Comparison of ENCODE assay signal across 31 cellular contexts in the genomic region with DNA sequence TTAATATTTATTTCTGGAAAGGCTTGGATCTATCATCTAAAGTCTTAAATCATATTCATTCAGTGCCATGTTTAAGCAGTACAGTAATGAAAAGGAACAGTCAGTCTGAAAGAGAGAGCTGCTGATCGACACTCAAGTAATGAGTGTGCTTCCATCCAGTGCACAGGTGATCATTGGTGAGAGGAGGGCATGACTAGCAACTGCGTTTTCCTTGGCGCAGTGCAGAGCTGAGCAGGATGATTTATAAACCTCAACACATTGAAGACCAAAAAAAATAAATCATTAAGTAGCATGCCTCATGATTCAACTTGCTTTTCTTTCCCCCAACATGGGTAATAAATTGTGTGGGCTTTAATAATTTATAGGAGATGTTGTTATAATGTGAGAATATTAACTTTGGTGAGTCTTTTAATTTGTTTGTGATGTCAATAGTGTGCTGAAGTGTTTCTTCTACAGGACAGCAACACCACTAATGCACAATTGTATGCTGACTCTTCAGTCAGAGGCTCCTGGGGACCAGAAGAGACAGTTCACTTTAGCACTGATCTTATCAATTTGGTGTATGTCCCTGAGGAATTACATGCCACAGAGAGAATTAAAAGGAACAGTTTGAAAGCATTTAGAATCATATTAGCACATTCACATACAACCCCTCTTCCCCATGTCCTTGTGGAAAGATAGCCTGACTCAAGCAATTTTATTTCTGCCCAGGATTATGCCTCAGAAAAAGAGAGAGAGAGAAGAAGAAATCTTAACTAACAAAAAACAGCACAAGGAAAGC.
DNase-seq lines count a peak whose midpoint lies in the region; ATAC-seq, FAIRE-seq and TF ChIP-seq lines count a peak whose summit lies in the region.
"Had no signal": no experiment of that assay in that cellular context is flagged by ENCODE, and none has a peak within 500 bp of the region (broad histone marks: within the 10 kb centered on the region; RNA-seq: fewer than 3 reads in every experiment).

No MANE protein-coding gene starts in this region.

- CTCF ChIA-PET in GM12878 (lab: Yijun Ruan, JAX), result interaction anchor here (1.0 to 2.0 kb wide), 5 partner anchors 12 to 160 kb away, joined by 3 to 13 read pairs (median 3); no protein-coding TSS in a partner anchor

- SMC1A ChIA-PET in GM12878 (lab: Charles Lee; ENCODE audit: uncharacterized antibody, unreplicated experiment), result interaction anchor here (0.7 to 11.6 kb wide), 11 partner anchors 9 to 158 kb away, joined by 3 to 161 read pairs (median 5); no protein-coding TSS in a partner anchor

- H3K4me3 ChIP-seq in GM12878 (no peak overlapping the region), small intestine (ENCODE audit: low read depth in 1 of 2, low read length in 2 of 2) (no peak overlapping the region)
- H3K4me3 ChIP-seq: upper lobe of left lung had no signal

- no peak for TF ChIP-seq POLR2A in GM12878 (IDR thresholded peaks at IDR 0.05; ENCODE audit: low read depth, low read length)

- TF ChIP-seq EP300 in GM12878 (IDR thresholded peaks at IDR 0.05; ENCODE audit: borderline replicate concordance in 1 of 2, control insufficient read depth in 1 of 2, low read depth in 2 of 2, low read length in 2 of 2), result peak; percentile 42 to 72; a peak in 2 of 4 replicates

- H3K27me3 ChIP-seq in GM12878 (replicated peaks in 1 of 2; ENCODE audit: control insufficient read depth in 2 of 2, insufficient read depth in 2 of 2, low read length in 1 of 2) (no peaks in the 10 kb centered on the region), small intestine (ENCODE audit: control insufficient read depth in 2 of 2, insufficient read depth in 2 of 2, low read length in 2 of 2) (no peaks in the 10 kb centered on the region)
- H3K27me3 ChIP-seq: upper lobe of left lung had no signal

- no peak overlapping the region for H3K9ac ChIP-seq in GM12878 (ENCODE audit: control insufficient read depth, insufficient read depth, low read length)

- H3K36me3 ChIP-seq in GM12878 (ENCODE audit: control insufficient read depth in 2 of 2, insufficient read depth in 2 of 2, low read length in 1 of 2) (no peaks in the 10 kb centered on the region), small intestine (ENCODE audit: control insufficient read depth in 2 of 2, insufficient read depth in 2 of 2, low read length in 2 of 2) (no peaks in the 10 kb centered on the region)
- H3K36me3 ChIP-seq: upper lobe of left lung had no signal

- no peak overlapping the region for H3K4me2 ChIP-seq in GM12878 (ENCODE audit: control insufficient read depth, insufficient read depth)

- H3K4me1 ChIP-seq in GM12878 (ENCODE audit: control insufficient read depth, insufficient read depth, low read length) (peaks cover 9% of the 10 kb centered on the region), small intestine (ENCODE audit: control insufficient read depth in 2 of 2, insufficient read depth in 1 of 2, low read depth in 1 of 2, low read length in 1 of 2) (no peaks in the 10 kb centered on the region)
- H3K4me1 ChIP-seq: upper lobe of left lung had no signal

- H2AFZ ChIP-seq in GM12878 (ENCODE audit: control insufficient read depth, low read depth, low read length), result no peak overlapping the region

- H3K79me2 ChIP-seq in GM12878 (ENCODE audit: control insufficient read depth, insufficient read depth, low read length), result no peaks in the 10 kb centered on the region

- DNase-seq in NCI-H1417 (lab: John Stamatoyannopoulos, UW) (peak in 2 of 3 experiments; percentile 2 to 30), NCI-H1417 treated with DMSO at 0.1 percent for 48 hours (lab: John Stamatoyannopoulos, UW) (no peak), GM12878 (ENCODE audit: low read depth, low spot score) (no peak), retina (peak; percentile 17), NCI-H187 treated with DMSO at 0.1 percent for 48 hours (lab: John Stamatoyannopoulos, UW) (no peak), small intestine (no peak), D341Med (ENCODE audit: low spot score) (no peak)
- DNase-seq: activated CD4-positive, alpha-beta memory T cell treated with anti-CD3 and anti-CD28 coated beads, Interleukin-2, amount 10 ng/mL, durations not matched to agents 7 days and 5 days; activated CD8-positive, alpha-beta memory T cell treated with anti-CD3 and anti-CD28 coated beads, Interleukin-2, amount 50 U/mL, for 4 hours; activated naive CD4-positive, alpha-beta T cell treated with anti-CD3 and anti-CD28 coated beads for 36 hours; C1 segment of cervical spinal cord; caudate nucleus; DMS53; erythroblast; HFFc6; midbrain; naive thymus-derived CD8-positive, alpha-beta T cell; NCI-H1048; NCI-H2029 treated with DMSO at 0.1 percent for 48 hours; NCI-H226; NCI-H526 treated with DMSO at 0.1 percent for 48 hours; Right ventricle myocardium superior; stimulated activated CD4-positive, alpha-beta T cell treated with anti-CD3 and anti-CD28 coated beads, Interleukin-15, amount 100 ng/mL, for 24 hours; stimulated activated CD4-positive, alpha-beta T cell treated with anti-CD3 and anti-CD28 coated beads, Interleukin-4, amount 100 ng/mL, for 4 hours; SW 1271; upper lobe of left lung had no signal

- RAD21 ChIA-PET in GM12878 (lab: Charles Lee; ENCODE audit: unreplicated experiment), result interaction anchor here (0.7 to 2.1 kb wide), 9 partner anchors 8 to 160 kb away, joined by 3 to 9 read pairs (median 4); no protein-coding TSS in a partner anchor

- in situ Hi-C loops in GM12878 (cut with MboI), result no loop called here

- H3K9me3 ChIP-seq in GM12878 (replicated peaks; ENCODE audit: control insufficient read depth, insufficient read depth, low read length) (no peaks in the 10 kb centered on the region), small intestine (ENCODE audit: control insufficient read depth, low read depth) (no peaks in the 10 kb centered on the region)
- H3K9me3 ChIP-seq: upper lobe of left lung had no signal

- TF ChIP-seq CTCF in GM12878 (IDR thresholded peaks at IDR 0.05 in 2 of 3, conservative IDR thresholded peaks at IDR 0.05 in 1 of 3; ENCODE audit: control insufficient read depth in 2 of 3, extremely low read depth in 1 of 3, insufficient read depth in 1 of 3, low read depth in 3 of 3, low read length in 3 of 3), result no peak

- no peaks in the 10 kb centered on the region for H4K20me1 ChIP-seq in GM12878 (ENCODE audit: control insufficient read depth, insufficient read depth)

- ATAC-seq in HG02678 (IDR thresholded peaks at IDR 0.05; ENCODE audit: unreplicated experiment) (peak; percentile 50), GM12878 (peak; percentile 71)
- ATAC-seq: naive thymus-derived CD8-positive, alpha-beta T cell; Panc1 had no signal

- intact Hi-C loops in GM12878 (cut with micrococcal nuclease; ENCODE audit: unreplicated experiment), result loop anchor here (5.0 kb wide), 2 partner anchors 81 to 141 kb away; no protein-coding TSS in a partner anchor

- FAIRE-seq in GM12878 (lab: Jason Lieb, UNC) (no peak), small intestine (lab: Jason Lieb, UNC) (no peak)
- FAIRE-seq: H1, islet of Langerhans had no signal

- POLR2A ChIA-PET in GM12878 (lab: Charles Lee), result no interaction called here

- TF ChIP-seq RAD21 in GM12878 (IDR thresholded peaks at IDR 0.05; ENCODE audit: insufficient read depth, low read depth, low read length), result no peak

- no peak overlapping the region; the same call in 1 of the 2 replicates for H3K27ac ChIP-seq in GM12878 (ENCODE audit: control insufficient read depth, insufficient read depth)
- no peak overlapping the region for H3K27ac ChIP-seq in small intestine (ENCODE audit: low read depth in 1 of 2, low read length in 1 of 2)
- H3K27ac ChIP-seq: 22Rv1, upper lobe of left lung had no signal

- no TSS peak for BruUV-seq in GM12878 (replicated peaks; lab: Mats Ljungman, UMichigan)

- WGBS in GM12878 (ENCODE audit: insufficient coverage, insufficient replicate concordance, low lambda C conversion rate, missing lambda C conversion rate), result 67% methylated on average over 3 of the region's 3 CpGs
- WGBS in small intestine, 3 donors, result 86 to 89% (median 88%) methylated on average over 3 of the region's 3 CpGs

TF ChIP-seq in GM12878, 131 proteins besides CTCF, POLR2A, EP300 and RAD21 (continues in another document):
- TF ChIP-seq MYC (IDR thresholded peaks at IDR 0.05; ENCODE audit: insufficient read depth, insufficient read length, insufficient replicate concordance, low read length, severe bottlenecking), result no peak
- TF ChIP-seq PKNOX1 (IDR thresholded peaks at IDR 0.05), result peak; percentile 68
- no peak for TF ChIP-seq SUPT20H (IDR thresholded peaks at IDR 0.05; ENCODE audit: borderline replicate concordance, control insufficient read depth, low read depth, low read length)
- TF ChIP-seq DPF2 (IDR thresholded peaks at IDR 0.05), result peak; percentile 77; the same call in 1 of the 2 replicates
- TF ChIP-seq, protein P1, sequence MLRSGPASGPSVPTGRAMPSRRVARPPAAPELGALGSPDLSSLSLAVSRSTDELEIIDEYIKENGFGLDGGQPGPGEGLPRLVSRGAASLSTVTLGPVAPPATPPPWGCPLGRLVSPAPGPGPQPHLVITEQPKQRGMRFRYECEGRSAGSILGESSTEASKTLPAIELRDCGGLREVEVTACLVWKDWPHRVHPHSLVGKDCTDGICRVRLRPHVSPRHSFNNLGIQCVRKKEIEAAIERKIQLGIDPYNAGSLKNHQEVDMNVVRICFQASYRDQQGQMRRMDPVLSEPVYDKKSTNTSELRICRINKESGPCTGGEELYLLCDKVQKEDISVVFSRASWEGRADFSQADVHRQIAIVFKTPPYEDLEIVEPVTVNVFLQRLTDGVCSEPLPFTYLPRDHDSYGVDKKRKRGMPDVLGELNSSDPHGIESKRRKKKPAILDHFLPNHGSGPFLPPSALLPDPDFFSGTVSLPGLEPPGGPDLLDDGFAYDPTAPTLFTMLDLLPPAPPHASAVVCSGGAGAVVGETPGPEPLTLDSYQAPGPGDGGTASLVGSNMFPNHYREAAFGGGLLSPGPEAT (IDR thresholded peaks at IDR 0.05; ENCODE audit: low read depth), result peak; percentile 25; the same call in 1 of the 2 replicates
- TF ChIP-seq IRF4 (IDR thresholded peaks at IDR 0.05; ENCODE audit: low read depth, low read length), result peak; percentile 68; the same call in 1 of the 2 replicates
- no peak for TF ChIP-seq CHD2 (IDR thresholded peaks at IDR 0.05; ENCODE audit: borderline replicate concordance, low read depth, low read length)
- TF ChIP-seq IKZF1 (conservative IDR thresholded peaks at IDR 0.05), result 0 out of 2 replicates have a peak, but pooled peaks have one; percentile 21
- peak; percentile 34; the same call in 1 of the 2 replicates for TF ChIP-seq BACH1 (IDR thresholded peaks at IDR 0.05; ENCODE audit: borderline replicate concordance)
- no peak for TF ChIP-seq TBL1XR1 (IDR thresholded peaks at IDR 0.05; ENCODE audit: low read depth, low read length)

Comparison
In these comparisons a context has a peak if more than half of its experiments do, and no peak if none do; other contexts are left out.
1. DNase-seq: peak in NCI-H1417 (2 of 3) and retina (single experiment); none in NCI-H1417 treated with DMSO at 0.1 percent for 48 hours (single experiment), GM12878 (single experiment), NCI-H187 treated with DMSO at 0.1 percent for 48 hours (single experiment), small intestine (single experiment) and D341Med (single experiment).